ENCODE assay signal across 17 cellular contexts in genomic region chr12:113896194-113896593, GRCh38.
DNase-seq lines count a peak whose midpoint lies in the region; ATAC-seq and TF ChIP-seq lines count a peak whose summit lies in the region.
"Had no signal": no experiment of that assay in that cellular context is flagged by ENCODE, and none has a peak within 500 bp of the region (broad histone marks: within the 10 kb centered on the region; RNA-seq: fewer than 3 reads in every experiment).

No MANE protein-coding gene starts in this region.

- H3K27me3 Mint-ChIP-seq in H9 (ENCODE audit: low read depth) (no peaks in the 10 kb centered on the region), chondrocyte (ENCODE audit: low read depth) (no peaks in the 10 kb centered on the region)

- H3K9ac ChIP-seq in H9 (ENCODE audit: extremely low read depth, insufficient read length, low read length), result no peak overlapping the region
- H3K9ac ChIP-seq: KMS-11 had no signal

- H3K27me3 ChIP-seq in H9 (ENCODE audit: insufficient read depth, low read length), result no peaks in the 10 kb centered on the region
- H3K27me3 ChIP-seq: BE2C had no signal

- no peak overlapping the region for H3K14ac ChIP-seq in H9 (ENCODE audit: insufficient read depth, low read length)

- no peak overlapping the region for H2AK5ac ChIP-seq in H9 (ENCODE audit: insufficient read length, low read length)

- H2BK120ac ChIP-seq in H9 (ENCODE audit: low read depth, low read length, poor library complexity, severe bottlenecking), result no peak overlapping the region

- no peak overlapping the region for H2AFZ ChIP-seq in H9 (ENCODE audit: low read length)

- no peak overlapping the region for H4K91ac ChIP-seq in H9 (ENCODE audit: insufficient read length, low read depth, low read length)

- H3K4me2 ChIP-seq in H9 (ENCODE audit: insufficient read depth, insufficient read length, low read length), result no peak overlapping the region
- H3K4me2 ChIP-seq: KMS-11 had no signal

- H4K8ac ChIP-seq in H9 (replicated peaks; ENCODE audit: insufficient read length, low read depth, low read length), result no peak overlapping the region

- H3K18ac ChIP-seq in H9 (ENCODE audit: insufficient read length, low read depth, low read length), result no peak overlapping the region

- H3K27ac Mint-ChIP-seq in H9 (peak overlapping the region; percentile 23 to 91 (median 49); a peak in 4 of 7 replicates), chondrocyte (ENCODE audit: unreplicated experiment) (no peak overlapping the region)
- H3K27ac Mint-ChIP-seq: CD8-positive, alpha-beta T cell had no signal

- H3K4me3 ChIP-seq in retinal pigment epithelial cell (ENCODE audit: low read length), result no peak overlapping the region

- H3K4me1 ChIP-seq in H9 (ENCODE audit: insufficient read depth, low read length), result no peaks in the 10 kb centered on the region; the same call in 1 of the 2 replicates

- no peak overlapping the region for H3K4me3 Mint-ChIP-seq in H9
- no peak overlapping the region for H3K4me3 Mint-ChIP-seq in chondrocyte (ENCODE audit: unreplicated experiment)
- H3K4me3 Mint-ChIP-seq: CD8-positive, alpha-beta T cell had no signal

- H2BK5ac ChIP-seq in H9 (ENCODE audit: insufficient read length, low read length), result no peak overlapping the region

- H3K4me1 Mint-ChIP-seq in H9 (peaks cover 22 to 34% of the 10 kb centered on the region in 2 experiments), chondrocyte (ENCODE audit: low read depth) (peaks cover 4% of the 10 kb centered on the region)

- no peak overlapping the region for H2BK12ac ChIP-seq in H9 (ENCODE audit: insufficient read length, low read depth, low read length)

- no peaks in the 10 kb centered on the region for H3K79me1 ChIP-seq in H9 (ENCODE audit: insufficient read depth, low read depth, low read length, poor library complexity, severe bottlenecking)

- no peak for TF ChIP-seq CTCF in H9 (conservative IDR thresholded peaks at IDR 0.05)
- TF ChIP-seq CTCF in chondrocyte (IDR thresholded peaks at IDR 0.05), result no peak
- TF ChIP-seq CTCF in retinal pigment epithelial cell (conservative IDR thresholded peaks at IDR 0.05; ENCODE audit: low read depth, low read length), result no peak

- H3K9me3 Mint-ChIP-seq in H9 (no peaks in the 10 kb centered on the region), chondrocyte (ENCODE audit: low read depth) (no peaks in the 10 kb centered on the region)
- H3K9me3 Mint-ChIP-seq: CD8-positive, alpha-beta T cell had no signal

- no peak overlapping the region for H3K4ac ChIP-seq in H9 (ENCODE audit: low read depth, low read length)

- no peak overlapping the region for H3T11ph ChIP-seq in H9 (ENCODE audit: low read length)

- H3K56ac ChIP-seq in H9 (ENCODE audit: insufficient read length, low read depth, low read length), result no peak overlapping the region

- H4K5ac ChIP-seq in H9 (ENCODE audit: insufficient read length, low read depth, low read length), result no peak overlapping the region

- H4K20me1 ChIP-seq in H9 (ENCODE audit: control insufficient read depth, insufficient read depth, insufficient read length), result no peaks in the 10 kb centered on the region

- no peak overlapping the region for H3K27ac ChIP-seq in H9 (ENCODE audit: insufficient read length, low read depth, low read length)
- H3K27ac ChIP-seq: KMS-11 had no signal

- no peak overlapping the region for H2BK15ac ChIP-seq in H9 (ENCODE audit: low read depth, low read length)

- ATAC-seq in HG02571 (IDR thresholded peaks at IDR 0.05; ENCODE audit: unreplicated experiment), result no peak
- ATAC-seq: CD8-positive, alpha-beta T cell; HepG2; Panc1 had no signal

- no peaks in the 10 kb centered on the region for H3K79me2 ChIP-seq in H9 (ENCODE audit: insufficient read depth, low read length)

- H2BK20ac ChIP-seq in H9 (ENCODE audit: low read depth, low read length, poor library complexity, severe bottlenecking), result no peak overlapping the region

- H3K9me3 ChIP-seq in H9 (ENCODE audit: control insufficient read depth, low read depth, low read length), result no peaks in the 10 kb centered on the region
- H3K9me3 ChIP-seq: BE2C had no signal

- no peaks in the 10 kb centered on the region for H3K23me2 ChIP-seq in H9 (ENCODE audit: insufficient read length, low read depth, low read length, poor library complexity, severe bottlenecking)

- no peak overlapping the region for H3K23ac ChIP-seq in H9 (ENCODE audit: insufficient read length, low read depth, low read length)

- DNase-seq in H9, result peak; percentile 95
- peak; percentile 58 for DNase-seq in chondrocyte (ENCODE audit: low spot score)
- DNase-seq in iPS-NIHi11 (ENCODE audit: low spot score), result peak; percentile 64
- peak; percentile 40 for DNase-seq in retinal pigment epithelial cell (ENCODE audit: low read depth)
- DNase-seq in AG08396 (ENCODE audit: low spot score), result no peak
- DNase-seq in RKO (ENCODE audit: low spot score), result no peak
- DNase-seq: BE2C; CD8-positive, alpha-beta T cell; HCEC 1CT; NCI-H1092; NCI-H446; NCI-H748 treated with DMSO at 0.1 percent for 48 hours; SHP77 had no signal

- H3K36me3 Mint-ChIP-seq in H9 (ENCODE audit: insufficient read depth in 1 of 3, low read depth in 3 of 3) (peaks cover 0 to 3% (median 0%) of the 10 kb centered on the region in 3 experiments; a peak in 2 of 7 replicates), chondrocyte (ENCODE audit: low read depth) (peaks cover 2% of the 10 kb centered on the region)

- no CpG with 5 or more reads among the region's 7 CpGs for WGBS in H9 (ENCODE audit: extremely low coverage, insufficient read length, low lambda C conversion rate)

Comparison
In these comparisons a context has a peak if more than half of its experiments do, and no peak if none do; other contexts are left out.
1. DNase-seq: peak in H9 (single experiment), chondrocyte (single experiment), iPS-NIHi11 (single experiment) and retinal pigment epithelial cell (single experiment); none in AG08396 (single experiment) and RKO (single experiment).